ENCODE assay signal across 8 cellular contexts in the genomic region with DNA sequence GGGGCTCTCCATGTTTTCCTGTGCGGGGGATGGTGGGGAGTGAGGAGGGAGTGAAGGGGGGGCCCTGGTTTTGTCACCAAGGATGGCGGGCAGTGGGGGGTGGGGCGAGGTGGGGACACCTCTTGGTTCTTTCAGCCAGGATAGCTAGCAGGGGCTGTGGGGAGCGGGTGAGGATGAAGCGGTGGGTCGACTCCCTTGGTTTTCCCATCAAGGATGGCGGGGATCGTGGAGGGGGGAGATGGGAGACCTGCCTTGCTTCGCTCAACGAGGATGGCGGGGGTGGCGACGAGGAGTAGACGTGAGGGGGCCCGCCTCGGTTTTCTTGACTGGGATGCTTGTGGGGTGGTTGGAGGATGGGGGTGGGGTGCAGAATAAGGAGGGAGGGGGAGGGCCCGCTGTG. TPM values are rescaled to one million over a fixed set of nuclear protein-coding genes. Genes with fewer than 3 reads are reported as not detected.
DNase-seq lines count a peak whose midpoint lies in the region; ATAC-seq and TF ChIP-seq lines count a peak whose summit lies in the region.

No MANE protein-coding gene starts in this region.

- RAD21 ChIA-PET in HCT116 (lab: Charles Lee; ENCODE audit: low non-redundant PET in 1 of 2, low total read pairs in 2 of 2, uncharacterized antibody in 2 of 2, unreplicated experiment in 2 of 2) = no interaction called here

- H3K4me3 Mint-ChIP-seq in activated B cell treated with CpG ODN at 0.5 μM for 24 hours = peak overlapping the region; percentile 62

- H3K27me3 ChIP-seq in HCT116 (ENCODE audit: insufficient read depth, low read length) = no peaks in the 10 kb centered on the region
- H3K27me3 ChIP-seq in heart left ventricle = peaks cover 0 to 24% (median 0%) of the 10 kb centered on the region in 9 donors
- H3K27me3 ChIP-seq in gastrocnemius medialis = peaks cover 0 to 4% (median 0%) of the 10 kb centered on the region in 3 donors

- no peak for TF ChIP-seq RAD21 in HCT116 (IDR thresholded peaks at IDR 0.05; ENCODE audit: low read depth)

- in situ Hi-C loops in gastrocnemius medialis (cut with MboI; ENCODE audit: low sequenced_read_pairs in 4 of 4) = no loop called here

- no TSS peak for BruUV-seq in HCT116 (replicated peaks; lab: Mats Ljungman, UMichigan)

- H3K27ac ChIP-seq in HCT116 (ENCODE audit: low read depth, low read length) (no peak overlapping the region), heart left ventricle (peak overlapping the region in 11 of 12 donors; percentile 85 to 98 (median 91)), gastrocnemius medialis (peak overlapping the region; percentile 66 to 78 (median 74))

- no peak overlapping the region for H3K9ac ChIP-seq in HCT116 (ENCODE audit: low read length)

- H3K27ac Mint-ChIP-seq in activated B cell treated with CpG ODN at 0.5 μM for 24 hours = no peak overlapping the region

- no peaks in the 10 kb centered on the region for H4K20me1 ChIP-seq in HCT116 (ENCODE audit: insufficient read depth)

- TF ChIP-seq POLR2A in HCT116 (IDR thresholded peaks at IDR 0.05; ENCODE audit: borderline replicate concordance, extremely low read depth, insufficient read depth, insufficient read length) (no peak), heart left ventricle (IDR thresholded peaks at IDR 0.05) (no peak), gastrocnemius medialis (IDR thresholded peaks at IDR 0.05) (no peak)

- H2AFZ ChIP-seq in HCT116 (ENCODE audit: low read depth, low read length, poor library complexity, severe bottlenecking) = no peak overlapping the region

- POLR2A ChIA-PET in HCT116 (lab: Charles Lee) (no interaction called here), activated B cell treated with CpG ODN at 0.5 μM for 24 hours (lab: Charles Lee) (no interaction called here)

- no peak for DNase-seq in HCT116 (ENCODE audit: low read depth, low spot score)
- DNase-seq in activated B cell treated with CpG ODN at 0.5 μM for 24 hours = peak; percentile 9
- peak in 3 of 5 donors; percentile 12 to 45 (median 35) for DNase-seq in heart left ventricle
- no peak for DNase-seq in gastrocnemius medialis
- no peak for DNase-seq in DMS153 treated with DMSO at 0.1 percent for 48 hours (lab: John Stamatoyannopoulos, UW; ENCODE audit: unreplicated experiment)
- DNase-seq in NCI-H446 treated with DMSO at 0.1 percent for 48 hours (lab: John Stamatoyannopoulos, UW) = no peak
- DNase-seq in stimulated activated naive CD4-positive, alpha-beta T cell treated with Interleukin-2 at 50 U/mL for 16 hours (lab: John Stamatoyannopoulos, UW) = no peak
- no peak for DNase-seq in DMS153 (lab: John Stamatoyannopoulos, UW)

- no peaks in the 10 kb centered on the region for H3K36me3 Mint-ChIP-seq in activated B cell treated with CpG ODN at 0.5 μM for 24 hours (ENCODE audit: low read depth)

- intact Hi-C loops in HCT116 (cut with micrococcal nuclease) (no loop called here), activated B cell treated with CpG ODN at 0.5 μM for 24 hours (cut with micrococcal nuclease) (loop anchor here (5.0 kb wide), 1 partner anchor 79 kb away; no protein-coding TSS in a partner anchor), heart left ventricle (cut with DNase I) (loop anchor here in 4 of 10 donors (5.0 kb wide), 1 partner anchor 116 kb away; no protein-coding TSS in a partner anchor), gastrocnemius medialis (cut with DNase I; ENCODE audit: low total_unique reads) (loop anchor here (5.0 kb wide), 1 partner anchor 91 kb away; no protein-coding TSS in a partner anchor)

- peak overlapping the region; percentile 62 for H3K4me2 ChIP-seq in HCT116 (ENCODE audit: low read length)

- TF ChIP-seq CTCF in HCT116 (IDR thresholded peaks at IDR 0.05 in 2 of 3, conservative IDR thresholded peaks at IDR 0.05 in 1 of 3; ENCODE audit: borderline replicate concordance in 1 of 3, insufficient read depth in 1 of 3, low read depth in 2 of 3, low read length in 2 of 3) = no peak
- TF ChIP-seq CTCF in activated B cell treated with CpG ODN at 0.5 μM for 24 hours (IDR thresholded peaks at IDR 0.05) = no peak
- TF ChIP-seq CTCF in heart left ventricle (IDR thresholded peaks at IDR 0.05) = no peak
- TF ChIP-seq CTCF in gastrocnemius medialis (IDR thresholded peaks at IDR 0.05 in 4 of 5, conservative IDR thresholded peaks at IDR 0.05 in 1 of 5) = no peak

- no peaks in the 10 kb centered on the region for H3K79me2 ChIP-seq in HCT116 (ENCODE audit: insufficient read depth, low read length)

- peaks cover 0 to 3% of the 10 kb centered on the region in 2 experiments; a peak in 1 of 4 replicates for H3K4me1 ChIP-seq in HCT116 (ENCODE audit: control insufficient read depth in 1 of 2, insufficient read depth in 2 of 2, low read length in 2 of 2)
- H3K4me1 ChIP-seq in heart left ventricle = peaks cover 0 to 16% (median 3%) of the 10 kb centered on the region in 12 donors
- no peaks in the 10 kb centered on the region for H3K4me1 ChIP-seq in gastrocnemius medialis

- H3K9me3 ChIP-seq in HCT116 (ENCODE audit: control insufficient read depth in 1 of 2, insufficient read depth in 1 of 2, low read depth in 1 of 2, low read length in 2 of 2) (no peaks in the 10 kb centered on the region), heart left ventricle (no peaks in the 10 kb centered on the region), gastrocnemius medialis (no peaks in the 10 kb centered on the region)

- no peaks in the 10 kb centered on the region for H3K9me3 Mint-ChIP-seq in activated B cell treated with CpG ODN at 0.5 μM for 24 hours

- H3K4me3 ChIP-seq in HCT116 (replicated peaks in 1 of 2; ENCODE audit: low read depth in 1 of 2, low read length in 2 of 2) = peak overlapping the region; percentile 26 to 54
- H3K4me3 ChIP-seq in heart left ventricle = peak overlapping the region in 11 of 12 donors; percentile 58 to 97 (median 74)
- H3K4me3 ChIP-seq in gastrocnemius medialis = peak overlapping the region; percentile 38 to 75 (median 68)

- ATAC-seq in HCT116 (no peak), activated B cell treated with CpG ODN at 0.5 μM for 24 hours (ENCODE audit: low read depth) (no peak), heart left ventricle (peak in 3 of 4 donors; percentile 3 to 28 (median 5)), gastrocnemius medialis (peak in 1 of 2 donors; percentile 11)

- CTCF ChIA-PET in HCT116 (lab: Charles Lee) = no interaction called here
- CTCF ChIA-PET in activated B cell treated with CpG ODN at 0.5 μM for 24 hours (lab: Charles Lee) = no interaction called here

- WGBS in heart left ventricle, 4 donors = 1 to 40% (median 15%) methylated on average over 16 to 17 of the region's 17 CpGs

- H3K4me1 Mint-ChIP-seq in activated B cell treated with CpG ODN at 0.5 μM for 24 hours = peaks cover 21% of the 10 kb centered on the region

- no peaks in the 10 kb centered on the region for H3K36me3 ChIP-seq in HCT116 (ENCODE audit: control insufficient read depth in 1 of 2, insufficient read depth in 2 of 2, low read length in 2 of 2)
- H3K36me3 ChIP-seq in heart left ventricle = no peaks in the 10 kb centered on the region
- no peaks in the 10 kb centered on the region for H3K36me3 ChIP-seq in gastrocnemius medialis

- H3K9me2 ChIP-seq in HCT116 (ENCODE audit: insufficient read depth) = no peaks in the 10 kb centered on the region

- H3K27me3 Mint-ChIP-seq in activated B cell treated with CpG ODN at 0.5 μM for 24 hours = peaks cover 4% of the 10 kb centered on the region

TF ChIP-seq in HCT116, 20 proteins besides CTCF, POLR2A, EP300 and RAD21:
- TF ChIP-seq ELF1 (IDR thresholded peaks at IDR 0.05; ENCODE audit: borderline replicate concordance, low read depth) (no peak), SIN3A (IDR thresholded peaks at IDR 0.05; ENCODE audit: low read depth) (no peak), EZH2 (IDR thresholded peaks at IDR 0.05) (no peak), CEBPB (IDR thresholded peaks at IDR 0.05; ENCODE audit: low read depth) (no peak), SP1 (IDR thresholded peaks at IDR 0.05; ENCODE audit: low read depth) (no peak), JUND (IDR thresholded peaks at IDR 0.05) (no peak)
- TF ChIP-seq, protein P1, sequence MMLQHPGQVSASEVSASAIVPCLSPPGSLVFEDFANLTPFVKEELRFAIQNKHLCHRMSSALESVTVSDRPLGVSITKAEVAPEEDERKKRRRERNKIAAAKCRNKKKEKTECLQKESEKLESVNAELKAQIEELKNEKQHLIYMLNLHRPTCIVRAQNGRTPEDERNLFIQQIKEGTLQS (IDR thresholded peaks at IDR 0.05) = no peak

RNA-seq across cellular contexts. Expression of a gene that starts 0.6 kb away (rescaled TPM):
- total RNA-seq in HCT116 (2021; ENCODE audit: unreplicated experiment) (20.0 TPM), activated B cell treated with CpG ODN at 0.5 μM for 24 hours (2.6 and 6.4 TPM in 2 replicates), heart left ventricle (1,000 to 10,000 TPM; 1,446 to 4,800 (median 2,127) TPM), gastrocnemius medialis (1,000 to 10,000 TPM; 2,023 to 8,069 (median 7,102) TPM)
- 25.6 and 32.5 TPM in 2 replicates for polyA plus RNA-seq in HCT116 (2012)
- polyA plus RNA-seq in heart left ventricle = 1,000 to 10,000 TPM; 1,119 to 4,064 TPM

Comparison
In these comparisons a context has a peak if more than half of its experiments do, and no peak if none do; other contexts are left out.
1. ATAC-seq: peak in heart left ventricle (3 of 4); none in HCT116 (single experiment) and activated B cell treated with CpG ODN at 0.5 μM for 24 hours (single experiment).
2. DNase-seq: peak in activated B cell treated with CpG ODN at 0.5 μM for 24 hours (single experiment) and heart left ventricle (3 of 5); none in HCT116 (single experiment), gastrocnemius medialis (0 of 2), DMS153 treated with DMSO at 0.1 percent for 48 hours (single experiment), NCI-H446 treated with DMSO at 0.1 percent for 48 hours (single experiment), stimulated activated naive CD4-positive, alpha-beta T cell treated with Interleukin-2 at 50 U/mL for 16 hours (single experiment) and DMS153 (single experiment).
3. RNA of a gene that starts 0.6 kb away (total RNA-seq): 2,023 to 8,069 TPM in gastrocnemius medialis and 1,446 to 4,800 TPM in heart left ventricle; 20.0 TPM in HCT116 (single experiment) and 2.6 to 6.4 TPM in activated B cell treated with CpG ODN at 0.5 μM for 24 hours; every median in the first group is over 10 times any median in the second.
4. Peak in every context shown above with its lines, with median percentiles within 50 percentile points of each other: H3K4me3 ChIP-seq.